In genomic region chr16:66924527-66925321, GRCh38 we compare ENCODE assay signal across 1 cellular context.
TF ChIP-seq lines count a peak whose summit lies in the region.

No MANE protein-coding gene starts in this region.

TF ChIP-seq in WTC11, 78 proteins besides CTCF, POLR2A, EP300 and RAD21 (continued from another document):
- no peak for TF ChIP-seq ZNF425 (CRISPR knock-in tag; conservative IDR thresholded peaks at IDR 0.05)
- TF ChIP-seq, protein P1, sequence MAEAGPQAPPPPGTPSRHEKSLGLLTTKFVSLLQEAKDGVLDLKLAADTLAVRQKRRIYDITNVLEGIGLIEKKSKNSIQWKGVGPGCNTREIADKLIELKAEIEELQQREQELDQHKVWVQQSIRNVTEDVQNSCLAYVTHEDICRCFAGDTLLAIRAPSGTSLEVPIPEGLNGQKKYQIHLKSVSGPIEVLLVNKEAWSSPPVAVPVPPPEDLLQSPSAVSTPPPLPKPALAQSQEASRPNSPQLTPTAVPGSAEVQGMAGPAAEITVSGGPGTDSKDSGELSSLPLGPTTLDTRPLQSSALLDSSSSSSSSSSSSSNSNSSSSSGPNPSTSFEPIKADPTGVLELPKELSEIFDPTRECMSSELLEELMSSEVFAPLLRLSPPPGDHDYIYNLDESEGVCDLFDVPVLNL (CRISPR knock-in tag; IDR thresholded peaks at IDR 0.05; ENCODE audit: borderline replicate concordance, low read depth) = no peak
- TF ChIP-seq, protein P2, sequence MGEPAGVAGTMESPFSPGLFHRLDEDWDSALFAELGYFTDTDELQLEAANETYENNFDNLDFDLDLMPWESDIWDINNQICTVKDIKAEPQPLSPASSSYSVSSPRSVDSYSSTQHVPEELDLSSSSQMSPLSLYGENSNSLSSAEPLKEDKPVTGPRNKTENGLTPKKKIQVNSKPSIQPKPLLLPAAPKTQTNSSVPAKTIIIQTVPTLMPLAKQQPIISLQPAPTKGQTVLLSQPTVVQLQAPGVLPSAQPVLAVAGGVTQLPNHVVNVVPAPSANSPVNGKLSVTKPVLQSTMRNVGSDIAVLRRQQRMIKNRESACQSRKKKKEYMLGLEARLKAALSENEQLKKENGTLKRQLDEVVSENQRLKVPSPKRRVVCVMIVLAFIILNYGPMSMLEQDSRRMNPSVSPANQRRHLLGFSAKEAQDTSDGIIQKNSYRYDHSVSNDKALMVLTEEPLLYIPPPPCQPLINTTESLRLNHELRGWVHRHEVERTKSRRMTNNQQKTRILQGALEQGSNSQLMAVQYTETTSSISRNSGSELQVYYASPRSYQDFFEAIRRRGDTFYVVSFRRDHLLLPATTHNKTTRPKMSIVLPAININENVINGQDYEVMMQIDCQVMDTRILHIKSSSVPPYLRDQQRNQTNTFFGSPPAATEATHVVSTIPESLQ (CRISPR knock-in tag; IDR thresholded peaks at IDR 0.05) = no peak
- TF ChIP-seq, protein P3, sequence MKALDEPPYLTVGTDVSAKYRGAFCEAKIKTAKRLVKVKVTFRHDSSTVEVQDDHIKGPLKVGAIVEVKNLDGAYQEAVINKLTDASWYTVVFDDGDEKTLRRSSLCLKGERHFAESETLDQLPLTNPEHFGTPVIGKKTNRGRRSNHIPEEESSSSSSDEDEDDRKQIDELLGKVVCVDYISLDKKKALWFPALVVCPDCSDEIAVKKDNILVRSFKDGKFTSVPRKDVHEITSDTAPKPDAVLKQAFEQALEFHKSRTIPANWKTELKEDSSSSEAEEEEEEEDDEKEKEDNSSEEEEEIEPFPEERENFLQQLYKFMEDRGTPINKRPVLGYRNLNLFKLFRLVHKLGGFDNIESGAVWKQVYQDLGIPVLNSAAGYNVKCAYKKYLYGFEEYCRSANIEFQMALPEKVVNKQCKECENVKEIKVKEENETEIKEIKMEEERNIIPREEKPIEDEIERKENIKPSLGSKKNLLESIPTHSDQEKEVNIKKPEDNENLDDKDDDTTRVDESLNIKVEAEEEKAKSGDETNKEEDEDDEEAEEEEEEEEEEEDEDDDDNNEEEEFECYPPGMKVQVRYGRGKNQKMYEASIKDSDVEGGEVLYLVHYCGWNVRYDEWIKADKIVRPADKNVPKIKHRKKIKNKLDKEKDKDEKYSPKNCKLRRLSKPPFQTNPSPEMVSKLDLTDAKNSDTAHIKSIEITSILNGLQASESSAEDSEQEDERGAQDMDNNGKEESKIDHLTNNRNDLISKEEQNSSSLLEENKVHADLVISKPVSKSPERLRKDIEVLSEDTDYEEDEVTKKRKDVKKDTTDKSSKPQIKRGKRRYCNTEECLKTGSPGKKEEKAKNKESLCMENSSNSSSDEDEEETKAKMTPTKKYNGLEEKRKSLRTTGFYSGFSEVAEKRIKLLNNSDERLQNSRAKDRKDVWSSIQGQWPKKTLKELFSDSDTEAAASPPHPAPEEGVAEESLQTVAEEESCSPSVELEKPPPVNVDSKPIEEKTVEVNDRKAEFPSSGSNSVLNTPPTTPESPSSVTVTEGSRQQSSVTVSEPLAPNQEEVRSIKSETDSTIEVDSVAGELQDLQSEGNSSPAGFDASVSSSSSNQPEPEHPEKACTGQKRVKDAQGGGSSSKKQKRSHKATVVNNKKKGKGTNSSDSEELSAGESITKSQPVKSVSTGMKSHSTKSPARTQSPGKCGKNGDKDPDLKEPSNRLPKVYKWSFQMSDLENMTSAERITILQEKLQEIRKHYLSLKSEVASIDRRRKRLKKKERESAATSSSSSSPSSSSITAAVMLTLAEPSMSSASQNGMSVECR (CRISPR knock-in tag; IDR thresholded peaks at IDR 0.05; ENCODE audit: borderline replicate concordance) = no peak
- TF ChIP-seq, protein P4, sequence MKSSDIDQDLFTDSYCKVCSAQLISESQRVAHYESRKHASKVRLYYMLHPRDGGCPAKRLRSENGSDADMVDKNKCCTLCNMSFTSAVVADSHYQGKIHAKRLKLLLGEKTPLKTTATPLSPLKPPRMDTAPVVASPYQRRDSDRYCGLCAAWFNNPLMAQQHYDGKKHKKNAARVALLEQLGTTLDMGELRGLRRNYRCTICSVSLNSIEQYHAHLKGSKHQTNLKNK (CRISPR knock-in tag; IDR thresholded peaks at IDR 0.05) = no peak
- no peak for TF ChIP-seq KAT7 (CRISPR knock-in tag; IDR thresholded peaks at IDR 0.05; ENCODE audit: borderline replicate concordance)
- TF ChIP-seq, protein P5, sequence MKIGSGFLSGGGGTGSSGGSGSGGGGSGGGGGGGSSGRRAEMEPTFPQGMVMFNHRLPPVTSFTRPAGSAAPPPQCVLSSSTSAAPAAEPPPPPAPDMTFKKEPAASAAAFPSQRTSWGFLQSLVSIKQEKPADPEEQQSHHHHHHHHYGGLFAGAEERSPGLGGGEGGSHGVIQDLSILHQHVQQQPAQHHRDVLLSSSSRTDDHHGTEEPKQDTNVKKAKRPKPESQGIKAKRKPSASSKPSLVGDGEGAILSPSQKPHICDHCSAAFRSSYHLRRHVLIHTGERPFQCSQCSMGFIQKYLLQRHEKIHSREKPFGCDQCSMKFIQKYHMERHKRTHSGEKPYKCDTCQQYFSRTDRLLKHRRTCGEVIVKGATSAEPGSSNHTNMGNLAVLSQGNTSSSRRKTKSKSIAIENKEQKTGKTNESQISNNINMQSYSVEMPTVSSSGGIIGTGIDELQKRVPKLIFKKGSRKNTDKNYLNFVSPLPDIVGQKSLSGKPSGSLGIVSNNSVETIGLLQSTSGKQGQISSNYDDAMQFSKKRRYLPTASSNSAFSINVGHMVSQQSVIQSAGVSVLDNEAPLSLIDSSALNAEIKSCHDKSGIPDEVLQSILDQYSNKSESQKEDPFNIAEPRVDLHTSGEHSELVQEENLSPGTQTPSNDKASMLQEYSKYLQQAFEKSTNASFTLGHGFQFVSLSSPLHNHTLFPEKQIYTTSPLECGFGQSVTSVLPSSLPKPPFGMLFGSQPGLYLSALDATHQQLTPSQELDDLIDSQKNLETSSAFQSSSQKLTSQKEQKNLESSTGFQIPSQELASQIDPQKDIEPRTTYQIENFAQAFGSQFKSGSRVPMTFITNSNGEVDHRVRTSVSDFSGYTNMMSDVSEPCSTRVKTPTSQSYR (CRISPR knock-in tag; IDR thresholded peaks at IDR 0.05) = no peak
- no peak for TF ChIP-seq ZNF317 (CRISPR knock-in tag; IDR thresholded peaks at IDR 0.05; ENCODE audit: borderline replicate concordance, low read depth)
- TF ChIP-seq NR2C2 (CRISPR knock-in tag; IDR thresholded peaks at IDR 0.05) = no peak
- TF ChIP-seq MYBL2 (CRISPR knock-in tag; IDR thresholded peaks at IDR 0.05) = no peak
